ENCODE assay signal across 25 cellular contexts in the genomic region with DNA sequence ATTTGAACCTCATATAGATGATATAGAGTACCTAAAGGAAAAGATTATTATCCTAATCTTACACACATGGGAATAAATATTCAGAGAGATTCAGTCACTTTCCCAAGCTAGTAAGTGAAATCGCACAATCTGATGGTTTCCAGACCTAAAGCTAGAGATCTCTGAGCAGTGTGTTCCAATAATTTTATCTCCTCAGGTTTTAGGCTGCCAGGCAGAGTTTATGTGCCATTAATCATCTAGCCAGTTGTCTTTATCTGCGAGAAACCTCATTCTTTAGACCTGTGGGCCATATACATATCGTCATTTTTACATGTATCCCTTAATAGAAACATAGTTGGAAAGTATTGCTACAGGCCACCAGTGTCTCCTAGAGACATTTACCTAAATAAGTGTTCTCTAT.
"Had no signal": no experiment of that assay in that cellular context is flagged by ENCODE, and none has a peak within 500 bp of the region (broad histone marks: within the 10 kb centered on the region; RNA-seq: fewer than 3 reads in every experiment).

No MANE protein-coding gene starts in this region.

- H3K27me3 ChIP-seq: stomach, suprapubic skin, testis, thyroid gland, tibial artery, tibial nerve, transverse colon, upper lobe of left lung, upper lobe of right lung, uterus, vagina had no signal

- ATAC-seq: stimulated activated effector memory CD8-positive, alpha-beta T cell treated with anti-CD3 and anti-CD28 coated beads, Interleukin-12 subunit alpha, Interleukin-12 subunit beta, amount 100 ng/mL, for 72 hours; stimulated activated memory B cell treated with anti-CD40 and anti-IgM and Interleukin-4, amounts not matched to agents 10 μg/mL and 1 μg/mL and 100 μg/mL, for 72 hours; stimulated activated naive B cell treated with anti-CD40 and anti-IgM and Interleukin-4, amounts not matched to agents 10 μg/mL and 1 μg/mL and 100 μg/mL, for 72 hours; stimulated activated naive CD8-positive, alpha-beta T cell treated with anti-CD3 and anti-CD28 coated beads, Interleukin-15, amount 100 ng/mL, for 72 hours; stimulated activated naive CD8-positive, alpha-beta T cell treated with anti-CD3 and anti-CD28 coated beads, Interleukin-15, Interleukin-2, amounts not matched to agents 100 U/mL and 50 U/mL, for 24 hours; upper lobe of right lung had no signal

- H3K4me3 ChIP-seq: stomach, suprapubic skin, testis, thoracic aorta, thyroid gland, tibial artery, tibial nerve, transverse colon, upper lobe of left lung, upper lobe of right lung, uterus, vagina had no signal

- H3K36me3 ChIP-seq: stomach, suprapubic skin, thoracic aorta, thyroid gland, tibial artery, tibial nerve, transverse colon, upper lobe of left lung, upper lobe of right lung, uterus, vagina had no signal

- H3K27ac ChIP-seq: stomach, suprapubic skin, testis, thoracic aorta, thyroid gland, tibial artery, tibial nerve, transverse colon, upper lobe of left lung, upper lobe of right lung, uterus, vagina had no signal

- DNase-seq: stimulated activated CD4-positive, alpha-beta T cell treated with anti-CD3 and anti-CD28 coated beads, Interleukin-2, amount 100 ng/mL, for 48 hours; stimulated activated CD4-positive, alpha-beta T cell treated with anti-CD3 and anti-CD28 coated beads, Interleukin-4, amount 100 ng/mL, for 1 hour; stimulated activated CD4-positive, alpha-beta T cell treated with anti-CD3 and anti-CD28 coated beads, Interleukin-4, amount 100 ng/mL, for 24 hours; stimulated activated CD8-positive, alpha-beta memory T cell treated with anti-CD3 and anti-CD28 coated beads, Interleukin-4, amount 100 ng/mL, for 48 hours; stimulated activated naive B cell treated with anti-CD40 and anti-IgM and Interleukin-4, amounts not matched to agents 10 μg/mL and 1 μg/mL and 100 μg/mL, for 72 hours; stimulated activated naive CD4-positive, alpha-beta T cell; stimulated activated naive CD4-positive, alpha-beta T cell treated with Interleukin-2 at 50 U/mL for 16 hours; stimulated activated naive CD8-positive, alpha-beta T cell treated with anti-CD3 and anti-CD28 coated beads, Interleukin-15, amount 100 ng/mL, for 72 hours; stimulated activated naive CD8-positive, alpha-beta T cell treated with anti-CD3 and anti-CD28 coated beads, Interleukin-15, Interleukin-2, amounts not matched to agents 100 U/mL and 50 U/mL, for 24 hours; stomach; substantia nigra; testis; thyroid gland; tibial artery; transverse colon; trophoblast cell; upper lobe of left lung; upper lobe of right lung; uterus had no signal

- H3K4me1 ChIP-seq: stomach, suprapubic skin, testis, thyroid gland, tibial artery, tibial nerve, transverse colon, upper lobe of left lung, upper lobe of right lung, uterus, vagina had no signal

- H3K9me3 ChIP-seq: stomach, suprapubic skin, testis, thoracic aorta, thyroid gland, tibial artery, tibial nerve, transverse colon, upper lobe of left lung, upper lobe of right lung, uterus, vagina had no signal
